9 cellular contexts compared by ENCODE assay signal in genomic region chr15:88255496-88256171, GRCh38. TPM values are rescaled to one million over a fixed set of nuclear protein-coding genes. Genes with fewer than 3 reads are reported as not detected.
DNase-seq lines count a peak whose midpoint lies in the region; ATAC-seq, FAIRE-seq and TF ChIP-seq lines count a peak whose summit lies in the region.
"Had no signal": no experiment of that assay in that cellular context is flagged by ENCODE, and none has a peak within 500 bp of the region (broad histone marks: within the 10 kb centered on the region; RNA-seq: fewer than 3 reads in every experiment).

No MANE protein-coding gene starts in this region.

- DNase-seq in Right ventricle myocardium inferior (ENCODE audit: missing footprints) = no peak
- no peak for DNase-seq in cardiac septum (ENCODE audit: low spot score)
- peak; percentile 53 for DNase-seq in cerebellar cortex (ENCODE audit: low spot score)
- no peak for DNase-seq in HepG2 (ENCODE audit: low spot score)
- DNase-seq in upper lobe of left lung = peak; percentile 26 to 89
- DNase-seq in middle frontal gyrus (ENCODE audit: extremely low spot score, low spot score) = no peak
- DNase-seq in cerebellar nuclear complex (lab: John Stamatoyannopoulos, UW) = no peak

- H3K27ac ChIP-seq in HepG2 (ENCODE audit: extremely low read length, insufficient read depth, low read length) = no peak overlapping the region
- H3K27ac ChIP-seq in upper lobe of left lung = peak overlapping the region in 1 of 4 donors; percentile 14

- no peak for TF ChIP-seq CTCF in HepG2 (CRISPR knock-in tag; IDR thresholded peaks at IDR 0.05)
- no peak for TF ChIP-seq CTCF in upper lobe of left lung (IDR thresholded peaks at IDR 0.05)

- WGBS in HepG2 (ENCODE audit: low lambda C conversion rate) = 16% methylated on average over 27 of the region's 54 CpGs
- 2% methylated on average over 27 to 33 of the region's 54 CpGs for WGBS in upper lobe of left lung, 2 donors

- POLR2A ChIA-PET in HepG2 (lab: Yijun Ruan, JAX) = no interaction called here

- no peaks in the 10 kb centered on the region for H3K9me3 ChIP-seq in HepG2 (ENCODE audit: low read length)
- no peaks in the 10 kb centered on the region for H3K9me3 ChIP-seq in upper lobe of left lung

- ATAC-seq in Right ventricle myocardium inferior (peak; percentile 47), HepG2 (peak; percentile 58), upper lobe of left lung (ENCODE audit: low FRiP score in 2 of 2) (peak in 1 of 2 donors; percentile 83), GM21526 (IDR thresholded peaks at IDR 0.05; ENCODE audit: low FRiP score, unreplicated experiment) (no peak)

- CTCF ChIA-PET in HepG2 (lab: Yijun Ruan, JAX; ENCODE audit: low intra/inter-chr PET ratio, low total read pairs) = no interaction called here

- in situ Hi-C loops in HepG2 (cut with HindIII; ENCODE audit: extremely low pct_ligation_motif_present, low pct_unique_long_range_greater_than_20kb) = no loop called here

- FAIRE-seq in HepG2 (lab: Jason Lieb, UNC) = no peak

- H3K79me2 ChIP-seq in HepG2 (ENCODE audit: insufficient read depth, low read length) = no peaks in the 10 kb centered on the region

- H3K4me1 ChIP-seq in HepG2 (ENCODE audit: insufficient read depth, low read length) (no peaks in the 10 kb centered on the region), upper lobe of left lung (peaks cover 14 to 34% (median 19%) of the 10 kb centered on the region in 4 donors)

- intact Hi-C loops in Right ventricle myocardium inferior (cut with DNase I) = no loop called here
- intact Hi-C loops in cardiac septum (cut with DNase I) = no loop called here
- intact Hi-C loops in HepG2 (cut with micrococcal nuclease; ENCODE audit: unreplicated experiment) = no loop called here

- H3K9ac ChIP-seq in HepG2 (ENCODE audit: insufficient read depth, low read depth, low read length) = no peak overlapping the region

- TF ChIP-seq RAD21 in HepG2 (CRISPR knock-in tag; IDR thresholded peaks at IDR 0.05) = no peak

- H3K36me3 ChIP-seq in HepG2 (replicated peaks in 1 of 2; ENCODE audit: control insufficient read depth in 1 of 2, insufficient read depth in 2 of 2, low read length in 2 of 2) (no peaks in the 10 kb centered on the region), upper lobe of left lung (no peaks in the 10 kb centered on the region)

- H3K4me3 ChIP-seq in HepG2 (replicated peaks in 1 of 3; ENCODE audit: insufficient read depth in 1 of 3, low read depth in 2 of 3, low read length in 3 of 3) (no peak overlapping the region), upper lobe of left lung (peak overlapping the region in 3 of 4 donors; percentile 26 to 40 (median 38))

- TF ChIP-seq POLR2A in HepG2 (IDR thresholded peaks at IDR 0.05; ENCODE audit: insufficient read depth in 1 of 2, low read depth in 2 of 2, low read length in 2 of 2) (no peak), upper lobe of left lung (IDR thresholded peaks at IDR 0.05) (no peak)

- no TSS peak for BruUV-seq in HepG2 (replicated peaks; lab: Mats Ljungman, UMichigan)

- H3K4me2 ChIP-seq in HepG2 (ENCODE audit: low read depth, low read length) = no peak overlapping the region

- H2AFZ ChIP-seq in HepG2 (ENCODE audit: low read length) = no peak overlapping the region

- no peaks in the 10 kb centered on the region for H4K20me1 ChIP-seq in HepG2 (ENCODE audit: insufficient read depth, low read length)

- H3K27me3 ChIP-seq in HepG2 (ENCODE audit: control insufficient read depth in 1 of 2, insufficient read depth in 2 of 2, low read length in 2 of 2) = peaks cover 3 to 18% of the 10 kb centered on the region in 2 experiments; a peak in 4 of 5 replicates
- peaks cover 0 to 40% (median 13%) of the 10 kb centered on the region in 4 donors for H3K27me3 ChIP-seq in upper lobe of left lung

- TF ChIP-seq EP300 in HepG2 (IDR thresholded peaks at IDR 0.05; ENCODE audit: low read depth in 2 of 2, low read length in 2 of 2) (no peak), HepG2 (CRISPR knock-in tag; IDR thresholded peaks at IDR 0.05; ENCODE audit: borderline replicate concordance) (no peak), upper lobe of left lung (IDR thresholded peaks at IDR 0.05) (no peak)

TF ChIP-seq in HepG2, 621 proteins besides CTCF, POLR2A, EP300 and RAD21:
- TF ChIP-seq ZNF780A (CRISPR knock-in tag; IDR thresholded peaks at IDR 0.05) (no peak), ZNF800 (CRISPR knock-in tag; IDR thresholded peaks at IDR 0.05) (peak; percentile 72; the same call in 1 of the 2 replicates)

RNA-seq across cellular contexts. Expression of gene NTRK3, which starts 0.9 kb away (rescaled TPM):
- total RNA-seq in Right ventricle myocardium inferior (5.1 TPM), cardiac septum (3.7 TPM), HepG2 (2016; rRNA removed; fragmentation: Illumina TruSeq; extraction: Trizol) (not detected in 2 replicates), upper lobe of left lung (10 to 100 TPM in 1 of 6 donors, 1 to 10 TPM in 5; 1.4 to 11.5 (median 2.4) TPM)
- not detected in 2 replicates for total RNA-seq in HepG2 (2016; cell fraction: cytosol; rRNA removed; fragmentation: Illumina TruSeq; extraction: Trizol; ENCODE audit: low read depth)
- not detected in 2 replicates for total RNA-seq in HepG2 (2016; cell fraction: insoluble cytoplasmic fraction; rRNA removed; fragmentation: Illumina TruSeq; extraction: Trizol)
- not detected in 2 replicates for total RNA-seq in HepG2 (2016; cell fraction: membrane; rRNA removed; fragmentation: Illumina TruSeq; extraction: Trizol)
- total RNA-seq in HepG2 (2016; cell fraction: nucleus; rRNA removed; fragmentation: Illumina TruSeq; extraction: Trizol) = not detected in 2 replicates
- not detected in 2 replicates for polyA plus RNA-seq in HepG2 (2011; rRNA removed)
- polyA plus RNA-seq in HepG2 (2011; cell fraction: cytosol; rRNA removed) = not detected in 2 replicates
- not detected in 2 replicates for polyA plus RNA-seq in HepG2 (2011; cell fraction: nucleus; rRNA removed)
- not detected in 2 replicates for polyA plus RNA-seq in HepG2 (2012)
- not detected in 2 replicates for polyA plus RNA-seq in HepG2 (2016; cell fraction: cytosol; fragmentation: Illumina TruSeq; extraction: Trizol; ENCODE audit: low read depth)
- not detected in 2 replicates for polyA plus RNA-seq in HepG2 (2016; cell fraction: insoluble cytoplasmic fraction; fragmentation: Illumina TruSeq; extraction: Trizol; ENCODE audit: low read depth)
- not detected in 2 replicates for polyA plus RNA-seq in HepG2 (2016; cell fraction: membrane; fragmentation: Illumina TruSeq; extraction: Trizol; ENCODE audit: low read depth)
- not detected in 2 replicates for polyA plus RNA-seq in HepG2 (2016; cell fraction: nucleus; fragmentation: Illumina TruSeq; extraction: Trizol; ENCODE audit: insufficient read depth, low read depth)
- polyA minus RNA-seq in HepG2 (2011; rRNA and poly(A)+ RNA removed; ENCODE audit: low replicate concordance) = 0.23 TPM in 1 of 2 replicates, not detected in the other
- not detected in 2 replicates for polyA minus RNA-seq in HepG2 (2011; cell fraction: cytosol; rRNA and poly(A)+ RNA removed)
- polyA minus RNA-seq in HepG2 (2011; cell fraction: nucleus; rRNA and poly(A)+ RNA removed) = not detected in 2 replicates
- total RNA-seq: activated CD8-positive, alpha-beta memory T cell treated with anti-CD3 and anti-CD28 coated beads for 36 hours had no signal

Comparison
In these comparisons a context has a peak if more than half of its experiments do, and no peak if none do; other contexts are left out.
1. DNase-seq: peak in cerebellar cortex (single experiment) and upper lobe of left lung (2 of 2); none in Right ventricle myocardium inferior (single experiment), cardiac septum (single experiment), HepG2 (single experiment), middle frontal gyrus (single experiment) and cerebellar nuclear complex (0 of 2).
2. H3K4me3 ChIP-seq: peak in upper lobe of left lung (3 of 4); none in HepG2 (0 of 3).